ENCODE assay signal across 1 cellular context in the genomic region with DNA sequence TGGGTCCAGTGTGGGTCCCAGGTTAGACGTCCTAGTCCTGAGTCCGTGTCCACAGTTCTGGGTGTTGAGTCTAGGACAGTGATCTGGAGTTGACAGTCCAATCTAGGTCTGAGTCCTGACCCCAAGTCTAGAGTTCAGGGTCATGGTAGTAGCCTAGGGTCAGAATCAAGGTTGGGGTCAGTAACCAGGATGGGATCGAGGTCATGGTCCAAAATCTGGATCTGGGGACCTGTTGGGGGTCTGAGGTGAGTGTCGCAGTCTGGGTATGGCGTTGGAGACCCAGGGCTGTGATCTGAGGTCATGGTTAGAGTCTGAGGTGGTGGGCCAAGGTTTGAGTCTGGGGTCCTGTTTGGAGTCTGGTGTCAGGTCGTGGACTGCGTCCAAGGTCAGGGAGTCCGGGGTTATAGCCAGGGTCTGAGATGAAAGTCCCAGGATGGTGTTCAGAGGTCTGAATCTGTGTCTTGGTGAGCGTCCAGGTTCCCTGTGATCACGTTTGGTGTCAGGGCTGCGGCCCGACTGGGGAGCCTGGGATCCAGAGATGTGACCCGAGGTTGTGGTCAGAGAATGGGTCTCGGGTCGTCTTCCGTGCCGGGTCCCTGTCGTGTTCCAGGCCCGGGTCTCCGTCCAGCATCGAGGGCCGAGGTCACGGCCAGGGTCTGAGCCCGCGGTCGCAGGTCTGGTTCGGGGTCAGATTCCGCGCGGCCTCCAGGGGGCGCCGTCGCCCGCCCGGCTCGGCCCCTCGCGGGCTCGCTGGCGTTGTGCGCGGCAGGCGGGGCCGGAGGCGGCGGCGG.
A peak's percentile ranks its signal among the peaks of the same experiment; 100 is the strongest.
TF ChIP-seq lines count a peak whose summit lies in the region.

No MANE protein-coding gene starts in this region.

TF ChIP-seq in H1, 55 proteins besides CTCF, POLR2A, EP300 and RAD21:
- TF ChIP-seq RBBP5 (IDR thresholded peaks at IDR 0.05; ENCODE audit: borderline replicate concordance, low read depth, low read length) (no peak), TAF1 (IDR thresholded peaks at IDR 0.05; ENCODE audit: low read depth, low read length) (peak; percentile 48; the same call in 1 of the 2 replicates), KDM1A (IDR thresholded peaks at IDR 0.05; ENCODE audit: borderline replicate concordance, low read length) (no peak), GABPA (IDR thresholded peaks at IDR 0.05; ENCODE audit: borderline replicate concordance, insufficient read depth, low read length) (peak; percentile 54; the same call in 1 of the 2 replicates), BACH1 (IDR thresholded peaks at IDR 0.05; ENCODE audit: low read length) (0 out of 2 replicates have a peak, but pooled peaks have one; percentile 32), SIN3A (conservative IDR thresholded peaks at IDR 0.05 in 1 of 2, IDR thresholded peaks at IDR 0.05 in 1 of 2; ENCODE audit: low read depth in 1 of 2, low read length in 2 of 2) (0 out of 4 replicates have a peak, but pooled peaks of 1 of the 2 experiments have one; percentile 30), SIRT6 (IDR thresholded peaks at IDR 0.05; ENCODE audit: low read length) (no peak), TBP (IDR thresholded peaks at IDR 0.05; ENCODE audit: low read depth, low read length) (peak; percentile 57; the same call in 1 of the 2 replicates)
- TF ChIP-seq, protein P1, sequence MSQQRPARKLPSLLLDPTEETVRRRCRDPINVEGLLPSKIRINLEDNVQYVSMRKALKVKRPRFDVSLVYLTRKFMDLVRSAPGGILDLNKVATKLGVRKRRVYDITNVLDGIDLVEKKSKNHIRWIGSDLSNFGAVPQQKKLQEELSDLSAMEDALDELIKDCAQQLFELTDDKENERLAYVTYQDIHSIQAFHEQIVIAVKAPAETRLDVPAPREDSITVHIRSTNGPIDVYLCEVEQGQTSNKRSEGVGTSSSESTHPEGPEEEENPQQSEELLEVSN (IDR thresholded peaks at IDR 0.05) = peak; percentile 26; the same call in 1 of the 2 replicates
- TF ChIP-seq, protein P2, sequence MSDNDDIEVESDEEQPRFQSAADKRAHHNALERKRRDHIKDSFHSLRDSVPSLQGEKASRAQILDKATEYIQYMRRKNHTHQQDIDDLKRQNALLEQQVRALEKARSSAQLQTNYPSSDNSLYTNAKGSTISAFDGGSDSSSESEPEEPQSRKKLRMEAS (IDR thresholded peaks at IDR 0.05) = peak; percentile 52
